In genomic region chr13:42474954-42475353, GRCh38 we compare ENCODE assay signal across 14 cellular contexts.
DNase-seq lines count a peak whose midpoint lies in the region; ATAC-seq and TF ChIP-seq lines count a peak whose summit lies in the region.
"Had no signal": no experiment of that assay in that cellular context is flagged by ENCODE, and none has a peak within 500 bp of the region (broad histone marks: within the 10 kb centered on the region; RNA-seq: fewer than 3 reads in every experiment).

No MANE protein-coding gene starts in this region.

- DNase-seq in activated gamma-delta T cell treated with anti-CD3 and anti-CD28 coated beads, Interleukin-2, amount 50 U/mL, for 16 hours (ENCODE audit: low read depth): peak; percentile 3
- DNase-seq in activated gamma-delta T cell treated with Interleukin-2 at 50 U/mL for 16 hours: no peak
- peak; percentile 33 to 45 for DNase-seq in activated T-cell treated with anti-CD3 and anti-CD28 coated beads, Interleukin-2, amount 50 U/mL, for 72 hours
- DNase-seq in fibroblast of lung (ENCODE audit: low read depth in 2 of 2): peak; percentile 23 to 97
- peak; percentile 34 for DNase-seq in stimulated activated CD4-positive, alpha-beta T cell treated with anti-CD3 and anti-CD28 coated beads, Interleukin-4, amount 100 ng/mL, for 24 hours
- DNase-seq in RWPE1 (ENCODE audit: low spot score): no peak
- no peak for DNase-seq in pons (ENCODE audit: low spot score)
- DNase-seq: aorta; effector CD8-positive, alpha-beta T cell; midbrain; NCI-H2081; NCI-H774 had no signal

- H3K27me3 ChIP-seq in fibroblast of lung (ENCODE audit: control insufficient read depth, insufficient read depth, low read length): no peaks in the 10 kb centered on the region

- no peaks in the 10 kb centered on the region for H3K27me3 Mint-ChIP-seq in activated T-cell treated with anti-CD3 and anti-CD28 coated beads, Interleukin-2, amount 50 U/mL, for 72 hours (ENCODE audit: low read depth)

- peak; percentile 87 to 88 for ATAC-seq in activated T-cell treated with anti-CD3 and anti-CD28 coated beads, Interleukin-2, amount 50 U/mL, for 72 hours (replicated peaks in 1 of 2)
- ATAC-seq in GM19035 (IDR thresholded peaks at IDR 0.05; ENCODE audit: unreplicated experiment): no peak

- H3K9ac ChIP-seq in fibroblast of lung (ENCODE audit: insufficient read depth, low read length): no peak overlapping the region

- H3K27ac ChIP-seq in fibroblast of lung (ENCODE audit: insufficient read depth, low read length) (no peak overlapping the region), RWPE1 (no peak overlapping the region)

- H4K20me1 ChIP-seq in fibroblast of lung (ENCODE audit: control insufficient read depth, extremely low read depth, insufficient read depth, low read length): no peaks in the 10 kb centered on the region

- no peak overlapping the region for H3K4me3 ChIP-seq in fibroblast of lung (replicated peaks in 1 of 4; ENCODE audit: control extremely low read depth in 1 of 4, insufficient read depth in 1 of 4, low read depth in 3 of 4, low read length in 4 of 4)

- H3K4me3 Mint-ChIP-seq in activated T-cell treated with anti-CD3 and anti-CD28 coated beads, Interleukin-2, amount 50 U/mL, for 72 hours: peak overlapping the region in 1 of 2 donors; percentile 63
- H3K4me3 Mint-ChIP-seq: T-helper 2 cell treated with Interferon-gamma antibody and Interleukin-4, amounts not matched to agents 5 μg/mL and 100 μg/mL, for 36 hours had no signal

- no peaks in the 10 kb centered on the region for H3K4me1 ChIP-seq in fibroblast of lung (ENCODE audit: control insufficient read depth, extremely low read depth, insufficient read depth, low read length)

- H3K36me3 Mint-ChIP-seq in activated T-cell treated with anti-CD3 and anti-CD28 coated beads, Interleukin-2, amount 50 U/mL, for 72 hours (ENCODE audit: insufficient read depth in 2 of 2): peaks cover 5 to 40% of the 10 kb centered on the region in 2 donors

- POLR2A ChIA-PET in RWPE1 (lab: Yijun Ruan, JAX; ENCODE audit: low non-redundant PET): no interaction called here

- H3K9me3 Mint-ChIP-seq in activated T-cell treated with anti-CD3 and anti-CD28 coated beads, Interleukin-2, amount 50 U/mL, for 72 hours: peaks cover 2 to 3% of the 10 kb centered on the region in 2 donors

- H2AFZ ChIP-seq in fibroblast of lung (ENCODE audit: low read length): no peak overlapping the region

- no peaks in the 10 kb centered on the region for H3K9me3 ChIP-seq in fibroblast of lung (ENCODE audit: control insufficient read depth, insufficient read depth, low read depth, low read length)

- H3K36me3 ChIP-seq in fibroblast of lung (ENCODE audit: control insufficient read depth, insufficient read depth, low read length): no peaks in the 10 kb centered on the region

- peak overlapping the region; percentile 30 for H3K27ac Mint-ChIP-seq in activated T-cell treated with anti-CD3 and anti-CD28 coated beads, Interleukin-2, amount 50 U/mL, for 72 hours
- H3K27ac Mint-ChIP-seq: T-helper 2 cell treated with Interferon-gamma antibody and Interleukin-4, amounts not matched to agents 5 μg/mL and 100 μg/mL, for 36 hours had no signal

- TF ChIP-seq CTCF in fibroblast of lung (conservative IDR thresholded peaks at IDR 0.05 in 1 of 2, IDR thresholded peaks at IDR 0.05 in 1 of 2; ENCODE audit: low read depth in 1 of 2, low read length in 2 of 2) (no peak), RWPE1 (conservative IDR thresholded peaks at IDR 0.05; ENCODE audit: low read depth) (no peak)

- no peak overlapping the region for H3K4me2 ChIP-seq in fibroblast of lung (ENCODE audit: extremely low read depth, insufficient read depth, low read length)

- peaks cover 31% of the 10 kb centered on the region for H3K4me1 Mint-ChIP-seq in activated T-cell treated with anti-CD3 and anti-CD28 coated beads, Interleukin-2, amount 50 U/mL, for 72 hours (ENCODE audit: low read depth)

- CTCF ChIA-PET in RWPE1 (lab: Yijun Ruan, JAX): no interaction called here

- no peaks in the 10 kb centered on the region for H3K79me2 ChIP-seq in fibroblast of lung (ENCODE audit: control insufficient read depth, insufficient read depth, low read length)

Comparison
In these comparisons a context has a peak if more than half of its experiments do, and no peak if none do; other contexts are left out.
1. DNase-seq: peak in activated gamma-delta T cell treated with anti-CD3 and anti-CD28 coated beads, Interleukin-2, amount 50 U/mL, for 16 hours (single experiment), activated T-cell treated with anti-CD3 and anti-CD28 coated beads, Interleukin-2, amount 50 U/mL, for 72 hours (2 of 2), fibroblast of lung (2 of 2) and stimulated activated CD4-positive, alpha-beta T cell treated with anti-CD3 and anti-CD28 coated beads, Interleukin-4, amount 100 ng/mL, for 24 hours (single experiment); none in activated gamma-delta T cell treated with Interleukin-2 at 50 U/mL for 16 hours (single experiment), RWPE1 (single experiment) and pons (single experiment).